ENCODE assay signal across 8 cellular contexts in the genomic region with DNA sequence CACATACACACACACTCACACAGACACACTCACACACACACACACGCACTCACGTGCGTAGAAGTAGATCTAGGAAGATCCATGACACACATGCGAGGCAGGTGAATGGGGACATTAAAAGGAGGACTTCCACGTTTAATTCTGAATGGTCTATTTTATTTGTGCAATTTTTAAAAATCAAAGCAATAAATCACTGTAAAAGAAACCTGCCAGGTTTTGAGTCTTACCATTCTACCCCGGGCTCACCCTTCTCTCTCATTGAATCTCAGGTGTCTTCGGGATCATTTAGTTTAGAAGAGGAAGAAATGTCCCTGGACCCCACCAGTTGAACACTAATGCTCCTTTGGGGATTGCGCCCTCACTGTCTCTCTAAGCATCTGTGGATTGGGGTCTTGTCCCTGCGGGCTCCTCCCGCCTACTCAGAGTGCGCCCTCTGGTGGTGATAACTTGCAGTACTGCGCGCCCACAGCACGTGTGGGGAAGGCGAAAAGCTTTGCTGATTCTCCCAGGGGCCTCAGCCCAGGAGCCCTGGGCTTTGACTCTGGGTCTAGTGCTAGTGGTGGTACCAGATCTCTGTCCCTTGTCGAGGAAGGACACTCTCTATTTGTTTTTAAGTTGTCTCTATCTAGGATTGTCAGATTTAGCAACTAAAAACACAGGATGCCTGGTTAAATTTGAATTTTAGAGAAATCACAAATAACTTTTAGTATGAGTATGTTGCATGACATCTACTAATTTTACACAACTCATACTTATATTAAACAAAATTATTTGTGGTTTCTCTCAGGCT. TPM values are rescaled to one million over a fixed set of nuclear protein-coding genes. Genes with fewer than 3 reads are reported as not detected.
A peak's percentile ranks its signal among the peaks of the same experiment; 100 is the strongest.
DNase-seq lines count a peak whose midpoint lies in the region; ATAC-seq, FAIRE-seq and TF ChIP-seq lines count a peak whose summit lies in the region.

No MANE protein-coding gene starts in this region.

- H2AFZ ChIP-seq in osteoblast (ENCODE audit: low read length): no peak overlapping the region

- H3K27ac ChIP-seq in HL-60 (replicated peaks) (no peak overlapping the region), endodermal cell (ENCODE audit: low read depth, low read length) (peak overlapping the region; percentile 30), osteoblast (ENCODE audit: low read depth, low read length) (peak overlapping the region; percentile 21)

- DNase-seq in D721Med (ENCODE audit: insufficient read length, low spot score) (no peak), HL-60 (ENCODE audit: low read depth in 1 of 2, low spot score in 1 of 2) (peak; percentile 16 to 21), endodermal cell (peak; percentile 94), osteoblast (ENCODE audit: insufficient read length, low spot score, missing footprints) (no peak), RKO (ENCODE audit: low spot score) (no peak)
- DNase-seq in activated CD4-positive, alpha-beta T cell treated with anti-CD3 and anti-CD28 coated beads for 48 hours: peak; percentile 72

- H3K4me3 ChIP-seq in HL-60 (replicated peaks; ENCODE audit: insufficient read depth, low read length) (no peak overlapping the region), endodermal cell (ENCODE audit: low read length) (no peak overlapping the region), osteoblast (ENCODE audit: insufficient read depth, low read length) (no peak overlapping the region)

- H3K27ac Mint-ChIP-seq in endodermal cell: no peak overlapping the region

- no peaks in the 10 kb centered on the region for H3K4me1 ChIP-seq in endodermal cell (ENCODE audit: control insufficient read depth, insufficient read depth, low read length)
- peaks cover 11% of the 10 kb centered on the region for H3K4me1 ChIP-seq in osteoblast (ENCODE audit: insufficient read depth, low read length)

- peaks cover 19% of the 10 kb centered on the region for H3K9me3 ChIP-seq in endodermal cell (ENCODE audit: control insufficient read depth, low read length)
- peaks cover 7% of the 10 kb centered on the region for H3K9me3 ChIP-seq in osteoblast (ENCODE audit: low read depth, low read length)

- H3K36me3 ChIP-seq in endodermal cell (ENCODE audit: control insufficient read depth, insufficient read depth, low read length) (no peaks in the 10 kb centered on the region), osteoblast (ENCODE audit: insufficient read depth, low read length) (no peaks in the 10 kb centered on the region)

- H3K9me3 Mint-ChIP-seq in endodermal cell: peaks cover 42% of the 10 kb centered on the region

- WGBS in endodermal cell (ENCODE audit: insufficient coverage in 1 of 2, insufficient read length in 1 of 2), 2 experiments: 62 to 77% methylated on average over 5 to 16 of the region's 16 CpGs

- peaks cover 3% of the 10 kb centered on the region for H3K36me3 Mint-ChIP-seq in endodermal cell (ENCODE audit: low read depth)

- H3K4me1 Mint-ChIP-seq in endodermal cell: peaks cover 2% of the 10 kb centered on the region

- peak; percentile 60 for TF ChIP-seq CTCF in D721Med (IDR thresholded peaks at IDR 0.05; ENCODE audit: insufficient read depth, missing control alignments)
- peak; percentile 51 for TF ChIP-seq CTCF in HL-60 (IDR thresholded peaks at IDR 0.05; ENCODE audit: insufficient read depth, low read length)
- peak; percentile 98 for TF ChIP-seq CTCF in endodermal cell (conservative IDR thresholded peaks at IDR 0.05)
- peak; percentile 84 for TF ChIP-seq CTCF in osteoblast (IDR thresholded peaks at IDR 0.05; ENCODE audit: extremely low read depth, low read depth, low read length)

- H3K4me2 ChIP-seq in osteoblast (ENCODE audit: insufficient read depth, low read length): no peak overlapping the region

- peaks cover 9% of the 10 kb centered on the region for H3K27me3 Mint-ChIP-seq in endodermal cell (ENCODE audit: insufficient read depth)

- H4K20me1 ChIP-seq in osteoblast (ENCODE audit: insufficient read depth, low read length): no peaks in the 10 kb centered on the region

- no peaks in the 10 kb centered on the region for H3K27me3 ChIP-seq in HL-60 (ENCODE audit: insufficient read depth, poor library complexity, severe bottlenecking)
- H3K27me3 ChIP-seq in endodermal cell (ENCODE audit: control insufficient read depth, insufficient read depth, low read length, poor library complexity, severe bottlenecking): no peaks in the 10 kb centered on the region
- H3K27me3 ChIP-seq in osteoblast (ENCODE audit: insufficient read depth, low read length): no peaks in the 10 kb centered on the region

- H3K9ac ChIP-seq in endodermal cell (ENCODE audit: extremely low read depth, low read length, poor library complexity, severe bottlenecking): no peak overlapping the region

- H3K79me2 ChIP-seq in osteoblast (ENCODE audit: insufficient read depth, low read length): no peaks in the 10 kb centered on the region

- ATAC-seq in HG02678 (IDR thresholded peaks at IDR 0.05; ENCODE audit: unreplicated experiment): no peak
- ATAC-seq in HG02623 (IDR thresholded peaks at IDR 0.05; ENCODE audit: unreplicated experiment): no peak

- no peak for FAIRE-seq in D721Med (lab: Jason Lieb, UNC)

- no peak overlapping the region for H3K4me3 Mint-ChIP-seq in endodermal cell

RNA-seq across cellular contexts. Expression of a gene that starts 34.8 kb away (rescaled TPM):
- total RNA-seq in endodermal cell (10 to 100 TPM; 79.3 to 92.9 TPM), osteoblast (90.5 and 91.6 TPM in 2 replicates)
- 144 TPM for polyA plus RNA-seq in endodermal cell (2013, experiment 1 of 2)
- 121 TPM for polyA plus RNA-seq in endodermal cell (2013, experiment 2 of 2)

Comparison
In these comparisons a context has a peak if more than half of its experiments do, and no peak if none do; other contexts are left out.
1. DNase-seq: peak in HL-60 (2 of 2), activated CD4-positive, alpha-beta T cell treated with anti-CD3 and anti-CD28 coated beads for 48 hours (single experiment) and endodermal cell (single experiment); none in D721Med (single experiment), osteoblast (single experiment) and RKO (single experiment).
2. Peak in every context shown above with its lines, with median percentiles within 50 percentile points of each other: CTCF ChIP-seq.